In the genomic region with DNA sequence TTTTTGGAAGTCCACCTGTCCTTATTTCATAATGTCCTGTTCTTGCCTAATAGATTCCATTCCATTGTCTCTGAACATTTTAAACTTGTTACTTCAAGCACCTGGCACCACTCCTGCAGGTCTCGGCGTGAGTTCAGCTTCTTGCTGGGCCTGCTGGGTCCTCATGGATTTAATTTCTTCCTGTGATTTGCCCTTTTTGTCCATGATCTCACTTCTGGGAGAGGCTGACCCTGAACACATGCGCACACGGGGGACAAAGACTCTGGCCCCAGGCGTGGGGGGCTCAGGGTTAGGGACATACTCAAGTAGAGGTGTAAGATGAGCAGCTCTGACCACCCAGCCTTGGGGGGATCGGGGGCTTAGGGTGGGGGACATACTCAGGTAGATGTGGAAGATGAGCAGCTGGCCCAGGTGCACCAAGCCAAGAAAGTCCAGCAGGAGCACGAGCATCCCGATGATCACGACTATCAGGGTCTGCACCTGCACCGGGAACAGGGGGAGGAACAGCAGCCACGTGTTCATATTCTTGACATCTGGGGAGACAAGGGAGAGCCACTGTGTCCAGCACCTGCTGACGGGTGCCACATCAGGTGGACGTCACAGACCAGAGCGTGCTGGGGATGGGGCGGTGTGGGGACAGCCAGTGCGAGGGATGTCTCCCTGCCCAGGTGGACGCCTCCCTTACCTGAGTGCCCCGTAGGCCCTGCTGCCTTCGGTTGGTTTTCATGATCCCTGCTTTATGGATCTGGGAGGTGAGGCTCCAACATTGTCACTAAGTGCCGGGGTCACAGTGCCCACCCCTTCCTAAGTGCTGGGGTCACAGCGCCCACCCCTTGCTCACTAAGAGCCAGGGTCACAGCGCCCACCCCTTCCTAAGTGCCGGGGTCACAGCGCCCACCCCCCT, we compare ENCODE assay signal across 9 cellular contexts. TPM values are rescaled to one million over a fixed set of nuclear protein-coding genes. Genes with fewer than 3 reads are reported as not detected.
DNase-seq lines count a peak whose midpoint lies in the region; ATAC-seq and TF ChIP-seq lines count a peak whose summit lies in the region.
"Not testable (repeated sequence)": the region's sequence is repeated elsewhere in the genome, so short reads cannot be mapped to it uniquely, and the experiment has no call there.
"Had no signal": no experiment of that assay in that cellular context is flagged by ENCODE, and none has a peak within 500 bp of the region (broad histone marks: within the 10 kb centered on the region; RNA-seq: fewer than 3 reads in every experiment).

No MANE protein-coding gene starts in this region.

- H3K27ac Mint-ChIP-seq in activated B cell treated with CpG ODN at 0.5 μM for 24 hours: not testable (repeated sequence)

- peaks cover 11% of the 10 kb centered on the region for H3K4me1 Mint-ChIP-seq in activated B cell treated with CpG ODN at 0.5 μM for 24 hours

- ATAC-seq in activated B cell treated with CpG ODN at 0.5 μM for 24 hours (ENCODE audit: low read depth); mucosa of descending colon: not testable (repeated sequence)
- ATAC-seq in esophagus mucosa: peak; percentile 68

- not testable (repeated sequence) for H3K36me3 Mint-ChIP-seq in activated B cell treated with CpG ODN at 0.5 μM for 24 hours (ENCODE audit: low read depth)

- H3K27me3 Mint-ChIP-seq in activated B cell treated with CpG ODN at 0.5 μM for 24 hours: not testable (repeated sequence)

- not testable (repeated sequence) for TF ChIP-seq CTCF in activated B cell treated with CpG ODN at 0.5 μM for 24 hours (IDR thresholded peaks at IDR 0.05); adrenal gland (IDR thresholded peaks at IDR 0.05); mucosa of descending colon (IDR thresholded peaks at IDR 0.05); sigmoid colon (IDR thresholded peaks at IDR 0.05)

- intact Hi-C loops in activated B cell treated with CpG ODN at 0.5 μM for 24 hours (cut with micrococcal nuclease): loop anchor here (5.0 kb wide), 1 partner anchor 93 kb away; no protein-coding TSS in a partner anchor
- intact Hi-C loops in adrenal gland (cut with DNase I); mucosa of descending colon (cut with DNase I, micrococcal nuclease): not testable (repeated sequence)
- intact Hi-C loops in sigmoid colon (cut with DNase I): loop anchor here (5.0 kb wide), 1 partner anchor 83 kb away; no protein-coding TSS in a partner anchor

- 86 to 90% (median 87%) methylated on average over 16 to 24 of the region's 24 CpGs for WGBS in adrenal gland, 4 donors
- 92% methylated on average over 24 of the region's 24 CpGs for WGBS in sigmoid colon, 2 donors

- H3K9me3 Mint-ChIP-seq in activated B cell treated with CpG ODN at 0.5 μM for 24 hours: not testable (repeated sequence)

- H3K4me3 ChIP-seq in adrenal gland, mucosa of descending colon, sigmoid colon: not testable (repeated sequence)

- POLR2A ChIA-PET in activated B cell treated with CpG ODN at 0.5 μM for 24 hours (lab: Charles Lee): not testable (repeated sequence)

- not testable (repeated sequence) for H3K4me1 ChIP-seq in adrenal gland (replicated peaks in 1 of 2); mucosa of descending colon (ENCODE audit: low read depth); sigmoid colon

- not testable (repeated sequence) for H3K36me3 ChIP-seq in adrenal gland (replicated peaks in 1 of 2); mucosa of descending colon (ENCODE audit: low read depth); sigmoid colon

- CTCF ChIA-PET in activated B cell treated with CpG ODN at 0.5 μM for 24 hours (lab: Charles Lee): not testable (repeated sequence)

- H3K27ac ChIP-seq in adrenal gland, sigmoid colon: not testable (repeated sequence)

- not testable (repeated sequence) for H3K27me3 ChIP-seq in adrenal gland, sigmoid colon

- not testable (repeated sequence) for TF ChIP-seq EP300 in sigmoid colon (IDR thresholded peaks at IDR 0.05)

- DNase-seq in HPDE6-E6E7 (ENCODE audit: extremely low spot score): peak; percentile 42
- DNase-seq in activated B cell treated with CpG ODN at 0.5 μM for 24 hours: peak; percentile 10
- DNase-seq in adrenal gland: peak in 5 of 7 donors; percentile 9 to 48 (median 15)
- DNase-seq in iPS-NIHi11 (ENCODE audit: low spot score): peak; percentile 16
- peak in 2 of 3 donors; percentile 4 to 43 for DNase-seq in mucosa of descending colon
- peak; percentile 69 for DNase-seq in sigmoid colon
- DNase-seq in ureter (ENCODE audit: low spot score): peak; percentile 60

- TF ChIP-seq POLR2A in adrenal gland (IDR thresholded peaks at IDR 0.05); sigmoid colon (IDR thresholded peaks at IDR 0.05): not testable (repeated sequence)

- not testable (repeated sequence) for H3K9me3 ChIP-seq in adrenal gland (replicated peaks in 1 of 3); mucosa of descending colon; sigmoid colon

- not testable (repeated sequence) for H3K4me3 Mint-ChIP-seq in activated B cell treated with CpG ODN at 0.5 μM for 24 hours

RNA-seq across cellular contexts. Expression of a gene that starts 10.4 kb away (rescaled TPM):
- total RNA-seq in activated B cell treated with CpG ODN at 0.5 μM for 24 hours: 0.78 and 1.6 TPM in 2 replicates
- 1 to 10 TPM in 5 of 8 donors, under 1 TPM in 1, not detected in 2; 0.57 to 4.0 (median 2.6) TPM for total RNA-seq in adrenal gland
- polyA plus RNA-seq in adrenal gland: 1 to 10 TPM; 1.1 to 8.6 (median 4.3) TPM
- 11.2 TPM for total RNA-seq in esophagus mucosa
- total RNA-seq in mucosa of descending colon: 10 to 100 TPM in 1 of 3 donors, 1 to 10 TPM in 2; 4.6 to 11.1 (median 7.0) TPM
- 1 to 10 TPM; 1.8 to 8.0 (median 3.7) TPM for total RNA-seq in sigmoid colon
- 1 to 10 TPM in 1 of 3 donors, under 1 TPM in 1, not detected in 1; 0.60 to 4.9 TPM for polyA plus RNA-seq in sigmoid colon
- total RNA-seq in ureter: 39.5 TPM

RNA-seq across cellular contexts. Expression of a gene that starts 52.2 kb away (rescaled TPM):
- total RNA-seq in activated B cell treated with CpG ODN at 0.5 μM for 24 hours: 53.0 and 67.8 TPM in 2 replicates
- 10 to 100 TPM; 11.3 to 32.4 (median 24.3) TPM for total RNA-seq in adrenal gland
- 10 to 100 TPM; 27.5 to 39.5 (median 35.5) TPM for polyA plus RNA-seq in adrenal gland
- 21.2 TPM for total RNA-seq in esophagus mucosa
- total RNA-seq in mucosa of descending colon: 10 to 100 TPM; 30.8 to 46.5 (median 36.7) TPM
- 10 to 100 TPM; 21.4 to 38.8 (median 24.6) TPM for total RNA-seq in sigmoid colon
- 10 to 100 TPM; 12.9 to 28.3 (median 14.4) TPM for polyA plus RNA-seq in sigmoid colon
- 63.6 TPM for total RNA-seq in ureter

RNA-seq across cellular contexts. Expression of a gene that starts 52.3 kb away (rescaled TPM):
- 3.5 and 4.1 TPM in 2 replicates for total RNA-seq in activated B cell treated with CpG ODN at 0.5 μM for 24 hours
- 1 to 10 TPM in 3 of 8 donors, under 1 TPM in 5; 0.30 to 2.5 (median 0.78) TPM for total RNA-seq in adrenal gland
- polyA plus RNA-seq in adrenal gland: 1 to 10 TPM in 1 of 3 donors, under 1 TPM in 2; 0.32 to 5.0 (median 0.71) TPM
- 12.5 TPM for total RNA-seq in esophagus mucosa
- 1 to 10 TPM; 1.4 to 7.1 (median 2.1) TPM for total RNA-seq in mucosa of descending colon
- under 1 TPM in 3 of 4 donors, not detected in 1; 0.16 to 0.83 (median 0.54) TPM for total RNA-seq in sigmoid colon
- polyA plus RNA-seq in sigmoid colon: 1 to 10 TPM; 1.2 to 7.7 (median 3.9) TPM
- total RNA-seq in ureter: 1.7 TPM

RNA-seq across cellular contexts. Expression of a gene that starts 55.8 kb away (rescaled TPM):
- 0.07 and 0.09 TPM in 2 replicates for total RNA-seq in activated B cell treated with CpG ODN at 0.5 μM for 24 hours
- total RNA-seq in adrenal gland: 1 to 10 TPM in 3 of 8 donors, under 1 TPM in 3, not detected in 2; 0.64 to 4.6 (median 1.1) TPM
- polyA plus RNA-seq in adrenal gland: 1 to 10 TPM; 1.7 to 7.8 (median 5.2) TPM
- total RNA-seq in esophagus mucosa: 7.0 TPM
- 1 to 10 TPM in 2 of 3 donors, under 1 TPM in 1; 0.41 to 6.4 (median 4.6) TPM for total RNA-seq in mucosa of descending colon
- 10 to 100 TPM in 1 of 4 donors, 1 to 10 TPM in 2, under 1 TPM in 1; 0.71 to 12.7 (median 2.4) TPM for total RNA-seq in sigmoid colon
- polyA plus RNA-seq in sigmoid colon: 1 to 10 TPM in 1 of 3 donors, under 1 TPM in 1, not detected in 1; 0.46 to 2.0 TPM
- 15.6 TPM for total RNA-seq in ureter
- total RNA-seq: M059J had no signal

Comparison
In these comparisons a context has a peak if more than half of its experiments do, and no peak if none do; other contexts are left out.
1. DNase-seq: peak in every context shown above with its lines; median percentile 69 in sigmoid colon; 60 in ureter; 42 in HPDE6-E6E7; 24 in mucosa of descending colon; 16 in iPS-NIHi11; 15 in adrenal gland; 10 in activated B cell treated with CpG ODN at 0.5 μM for 24 hours.